Comparison of ENCODE assay signal across 1 cellular context in the genomic region with DNA sequence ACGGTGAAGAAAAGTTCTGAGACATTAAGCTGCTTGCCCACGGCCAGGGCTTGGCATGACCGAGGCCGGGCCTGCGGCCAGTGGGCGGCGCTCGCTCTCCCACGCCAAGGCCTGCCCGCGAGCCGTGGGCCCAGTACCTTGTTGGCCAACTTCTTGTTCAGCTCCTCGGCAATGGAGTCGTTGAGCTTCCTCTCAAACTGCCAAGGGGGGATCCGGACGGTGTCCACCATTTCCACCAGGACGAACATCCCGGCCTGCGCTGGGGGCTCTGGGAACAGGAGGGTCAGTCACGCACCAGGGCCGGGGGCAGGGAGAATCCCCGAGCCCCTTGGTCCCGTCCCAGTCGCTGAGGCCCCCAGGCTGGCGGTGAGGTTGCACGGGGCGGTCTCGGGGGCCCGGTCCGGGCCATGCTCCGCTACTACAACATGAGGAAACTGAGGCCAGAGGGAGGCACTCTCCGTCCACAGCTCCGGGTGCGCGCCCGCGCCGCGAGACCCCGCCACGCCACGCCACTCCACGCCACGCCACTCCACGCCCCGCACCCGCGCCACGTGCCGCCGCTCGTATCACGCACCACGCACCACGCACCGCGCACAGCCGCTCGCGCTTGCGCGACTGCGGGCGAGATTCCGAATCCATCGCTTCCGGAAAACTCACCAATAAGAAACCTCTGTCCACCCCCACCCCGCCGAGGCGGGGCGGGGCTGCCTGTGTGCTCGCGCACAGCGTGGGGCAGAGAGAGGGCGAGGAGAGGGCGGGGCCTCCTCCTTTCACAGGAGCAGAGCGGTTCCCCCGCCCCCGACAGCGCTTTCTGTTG.
TF ChIP-seq lines count a peak whose summit lies in the region.

A gene with protein sequence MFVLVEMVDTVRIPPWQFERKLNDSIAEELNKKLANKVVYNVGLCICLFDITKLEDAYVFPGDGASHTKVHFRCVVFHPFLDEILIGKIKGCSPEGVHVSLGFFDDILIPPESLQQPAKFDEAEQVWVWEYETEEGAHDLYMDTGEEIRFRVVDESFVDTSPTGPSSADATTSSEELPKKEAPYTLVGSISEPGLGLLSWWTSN (minus strand): TSS at position 617 of the 817 bp plus-strand sequence. CDS start 369 bp downstream, at position 248.

TF ChIP-seq in HepG2, 621 proteins besides CTCF, POLR2A, EP300 and RAD21 (continued from another document and continues in another):
- TF ChIP-seq ATF1 (CRISPR knock-in tag; IDR thresholded peaks at IDR 0.05) (no peak), ERF (CRISPR knock-in tag; IDR thresholded peaks at IDR 0.05) (no peak), TAF15 (IDR thresholded peaks at IDR 0.05; ENCODE audit: low read depth, low read length, poor library complexity, severe bottlenecking) (no peak), ZNF136 (CRISPR knock-in tag; IDR thresholded peaks at IDR 0.05; ENCODE audit: low read depth) (no peak), KLF13 (CRISPR knock-in tag; IDR thresholded peaks at IDR 0.05) (no peak), ZNF430 (CRISPR knock-in tag; IDR thresholded peaks at IDR 0.05) (no peak), ZNF441 (CRISPR knock-in tag; IDR thresholded peaks at IDR 0.05; ENCODE audit: borderline replicate concordance) (peak; percentile 57; the same call in 1 of the 2 replicates), ZNF44 (CRISPR knock-in tag; IDR thresholded peaks at IDR 0.05) (no peak), HOXD1 (CRISPR knock-in tag; IDR thresholded peaks at IDR 0.05) (no peak), HMG20B (CRISPR knock-in tag; conservative IDR thresholded peaks at IDR 0.05) (peak; percentile 50; the same call in 1 of the 2 replicates), ZNF879 (CRISPR knock-in tag; IDR thresholded peaks at IDR 0.05) (no peak), ZNF607 (CRISPR knock-in tag; IDR thresholded peaks at IDR 0.05; ENCODE audit: borderline replicate concordance) (no peak), ZNF24 (IDR thresholded peaks at IDR 0.05) (no peak), PITX1 (CRISPR knock-in tag; IDR thresholded peaks at IDR 0.05) (peak; percentile 49; the same call in 1 of the 2 replicates), PPARG (CRISPR knock-in tag; conservative IDR thresholded peaks at IDR 0.05) (0 out of 2 replicates have a peak, but pooled peaks have one; percentile 15), ZNF138 (CRISPR knock-in tag; IDR thresholded peaks at IDR 0.05; ENCODE audit: low read depth) (no peak; the same call in 1 of the 2 replicates), EZH2 (conservative IDR thresholded peaks at IDR 0.05; ENCODE audit: low read depth, low read length) (no peak), SIN3A (IDR thresholded peaks at IDR 0.05; ENCODE audit: borderline replicate concordance, low read depth, low read length) (no peak; the same call in 1 of the 2 replicates), HHEX (CRISPR knock-in tag; IDR thresholded peaks at IDR 0.05) (no peak), ATF7-NPFF (CRISPR knock-in tag; IDR thresholded peaks at IDR 0.05; ENCODE audit: low read depth) (no peak; the same call in 1 of the 2 replicates), SALL2 (CRISPR knock-in tag; IDR thresholded peaks at IDR 0.05) (0 out of 2 replicates have a peak, but pooled peaks have one; percentile 37), ZNF350 (CRISPR knock-in tag; IDR thresholded peaks at IDR 0.05; ENCODE audit: borderline replicate concordance, low read depth) (no peak; the same call in 1 of the 2 replicates)
- TF ChIP-seq, protein P1, sequence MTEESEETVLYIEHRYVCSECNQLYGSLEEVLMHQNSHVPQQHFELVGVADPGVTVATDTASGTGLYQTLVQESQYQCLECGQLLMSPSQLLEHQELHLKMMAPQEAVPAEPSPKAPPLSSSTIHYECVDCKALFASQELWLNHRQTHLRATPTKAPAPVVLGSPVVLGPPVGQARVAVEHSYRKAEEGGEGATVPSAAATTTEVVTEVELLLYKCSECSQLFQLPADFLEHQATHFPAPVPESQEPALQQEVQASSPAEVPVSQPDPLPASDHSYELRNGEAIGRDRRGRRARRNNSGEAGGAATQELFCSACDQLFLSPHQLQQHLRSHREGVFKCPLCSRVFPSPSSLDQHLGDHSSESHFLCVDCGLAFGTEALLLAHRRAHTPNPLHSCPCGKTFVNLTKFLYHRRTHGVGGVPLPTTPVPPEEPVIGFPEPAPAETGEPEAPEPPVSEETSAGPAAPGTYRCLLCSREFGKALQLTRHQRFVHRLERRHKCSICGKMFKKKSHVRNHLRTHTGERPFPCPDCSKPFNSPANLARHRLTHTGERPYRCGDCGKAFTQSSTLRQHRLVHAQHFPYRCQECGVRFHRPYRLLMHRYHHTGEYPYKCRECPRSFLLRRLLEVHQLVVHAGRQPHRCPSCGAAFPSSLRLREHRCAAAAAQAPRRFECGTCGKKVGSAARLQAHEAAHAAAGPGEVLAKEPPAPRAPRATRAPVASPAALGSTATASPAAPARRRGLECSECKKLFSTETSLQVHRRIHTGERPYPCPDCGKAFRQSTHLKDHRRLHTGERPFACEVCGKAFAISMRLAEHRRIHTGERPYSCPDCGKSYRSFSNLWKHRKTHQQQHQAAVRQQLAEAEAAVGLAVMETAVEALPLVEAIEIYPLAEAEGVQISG (CRISPR knock-in tag; IDR thresholded peaks at IDR 0.05): peak; percentile 52; the same call in 1 of the 2 replicates
- TF ChIP-seq, protein P2, sequence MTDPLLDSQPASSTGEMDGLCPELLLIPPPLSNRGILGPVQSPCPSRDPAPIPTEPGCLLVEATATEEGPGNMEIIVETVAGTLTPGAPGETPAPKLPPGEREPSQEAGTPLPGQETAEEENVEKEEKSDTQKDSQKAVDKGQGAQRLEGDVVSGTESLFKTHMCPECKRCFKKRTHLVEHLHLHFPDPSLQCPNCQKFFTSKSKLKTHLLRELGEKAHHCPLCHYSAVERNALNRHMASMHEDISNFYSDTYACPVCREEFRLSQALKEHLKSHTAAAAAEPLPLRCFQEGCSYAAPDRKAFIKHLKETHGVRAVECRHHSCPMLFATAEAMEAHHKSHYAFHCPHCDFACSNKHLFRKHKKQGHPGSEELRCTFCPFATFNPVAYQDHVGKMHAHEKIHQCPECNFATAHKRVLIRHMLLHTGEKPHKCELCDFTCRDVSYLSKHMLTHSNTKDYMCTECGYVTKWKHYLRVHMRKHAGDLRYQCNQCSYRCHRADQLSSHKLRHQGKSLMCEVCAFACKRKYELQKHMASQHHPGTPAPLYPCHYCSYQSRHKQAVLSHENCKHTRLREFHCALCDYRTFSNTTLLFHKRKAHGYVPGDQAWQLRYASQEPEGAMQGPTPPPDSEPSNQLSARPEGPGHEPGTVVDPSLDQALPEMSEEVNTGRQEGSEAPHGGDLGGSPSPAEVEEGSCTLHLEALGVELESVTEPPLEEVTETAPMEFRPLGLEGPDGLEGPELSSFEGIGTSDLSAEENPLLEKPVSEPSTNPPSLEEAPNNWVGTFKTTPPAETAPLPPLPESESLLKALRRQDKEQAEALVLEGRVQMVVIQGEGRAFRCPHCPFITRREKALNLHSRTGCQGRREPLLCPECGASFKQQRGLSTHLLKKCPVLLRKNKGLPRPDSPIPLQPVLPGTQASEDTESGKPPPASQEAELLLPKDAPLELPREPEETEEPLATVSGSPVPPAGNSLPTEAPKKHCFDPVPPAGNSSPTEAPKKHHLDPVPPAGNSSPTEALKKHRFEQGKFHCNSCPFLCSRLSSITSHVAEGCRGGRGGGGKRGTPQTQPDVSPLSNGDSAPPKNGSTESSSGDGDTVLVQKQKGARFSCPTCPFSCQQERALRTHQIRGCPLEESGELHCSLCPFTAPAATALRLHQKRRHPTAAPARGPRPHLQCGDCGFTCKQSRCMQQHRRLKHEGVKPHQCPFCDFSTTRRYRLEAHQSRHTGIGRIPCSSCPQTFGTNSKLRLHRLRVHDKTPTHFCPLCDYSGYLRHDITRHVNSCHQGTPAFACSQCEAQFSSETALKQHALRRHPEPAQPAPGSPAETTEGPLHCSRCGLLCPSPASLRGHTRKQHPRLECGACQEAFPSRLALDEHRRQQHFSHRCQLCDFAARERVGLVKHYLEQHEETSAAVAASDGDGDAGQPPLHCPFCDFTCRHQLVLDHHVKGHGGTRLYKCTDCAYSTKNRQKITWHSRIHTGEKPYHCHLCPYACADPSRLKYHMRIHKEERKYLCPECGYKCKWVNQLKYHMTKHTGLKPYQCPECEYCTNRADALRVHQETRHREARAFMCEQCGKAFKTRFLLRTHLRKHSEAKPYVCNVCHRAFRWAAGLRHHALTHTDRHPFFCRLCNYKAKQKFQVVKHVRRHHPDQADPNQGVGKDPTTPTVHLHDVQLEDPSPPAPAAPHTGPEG (CRISPR knock-in tag; IDR thresholded peaks at IDR 0.05): no peak
- TF ChIP-seq, protein P3, sequence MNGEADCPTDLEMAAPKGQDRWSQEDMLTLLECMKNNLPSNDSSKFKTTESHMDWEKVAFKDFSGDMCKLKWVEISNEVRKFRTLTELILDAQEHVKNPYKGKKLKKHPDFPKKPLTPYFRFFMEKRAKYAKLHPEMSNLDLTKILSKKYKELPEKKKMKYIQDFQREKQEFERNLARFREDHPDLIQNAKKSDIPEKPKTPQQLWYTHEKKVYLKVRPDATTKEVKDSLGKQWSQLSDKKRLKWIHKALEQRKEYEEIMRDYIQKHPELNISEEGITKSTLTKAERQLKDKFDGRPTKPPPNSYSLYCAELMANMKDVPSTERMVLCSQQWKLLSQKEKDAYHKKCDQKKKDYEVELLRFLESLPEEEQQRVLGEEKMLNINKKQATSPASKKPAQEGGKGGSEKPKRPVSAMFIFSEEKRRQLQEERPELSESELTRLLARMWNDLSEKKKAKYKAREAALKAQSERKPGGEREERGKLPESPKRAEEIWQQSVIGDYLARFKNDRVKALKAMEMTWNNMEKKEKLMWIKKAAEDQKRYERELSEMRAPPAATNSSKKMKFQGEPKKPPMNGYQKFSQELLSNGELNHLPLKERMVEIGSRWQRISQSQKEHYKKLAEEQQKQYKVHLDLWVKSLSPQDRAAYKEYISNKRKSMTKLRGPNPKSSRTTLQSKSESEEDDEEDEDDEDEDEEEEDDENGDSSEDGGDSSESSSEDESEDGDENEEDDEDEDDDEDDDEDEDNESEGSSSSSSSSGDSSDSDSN (CRISPR knock-in tag; IDR thresholded peaks at IDR 0.05): peak; percentile 39; the same call in 1 of the 2 replicates
- TF ChIP-seq, protein P4, sequence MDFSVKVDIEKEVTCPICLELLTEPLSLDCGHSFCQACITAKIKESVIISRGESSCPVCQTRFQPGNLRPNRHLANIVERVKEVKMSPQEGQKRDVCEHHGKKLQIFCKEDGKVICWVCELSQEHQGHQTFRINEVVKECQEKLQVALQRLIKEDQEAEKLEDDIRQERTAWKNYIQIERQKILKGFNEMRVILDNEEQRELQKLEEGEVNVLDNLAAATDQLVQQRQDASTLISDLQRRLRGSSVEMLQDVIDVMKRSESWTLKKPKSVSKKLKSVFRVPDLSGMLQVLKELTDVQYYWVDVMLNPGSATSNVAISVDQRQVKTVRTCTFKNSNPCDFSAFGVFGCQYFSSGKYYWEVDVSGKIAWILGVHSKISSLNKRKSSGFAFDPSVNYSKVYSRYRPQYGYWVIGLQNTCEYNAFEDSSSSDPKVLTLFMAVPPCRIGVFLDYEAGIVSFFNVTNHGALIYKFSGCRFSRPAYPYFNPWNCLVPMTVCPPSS (IDR thresholded peaks at IDR 0.05): no peak
- TF ChIP-seq, protein P5, sequence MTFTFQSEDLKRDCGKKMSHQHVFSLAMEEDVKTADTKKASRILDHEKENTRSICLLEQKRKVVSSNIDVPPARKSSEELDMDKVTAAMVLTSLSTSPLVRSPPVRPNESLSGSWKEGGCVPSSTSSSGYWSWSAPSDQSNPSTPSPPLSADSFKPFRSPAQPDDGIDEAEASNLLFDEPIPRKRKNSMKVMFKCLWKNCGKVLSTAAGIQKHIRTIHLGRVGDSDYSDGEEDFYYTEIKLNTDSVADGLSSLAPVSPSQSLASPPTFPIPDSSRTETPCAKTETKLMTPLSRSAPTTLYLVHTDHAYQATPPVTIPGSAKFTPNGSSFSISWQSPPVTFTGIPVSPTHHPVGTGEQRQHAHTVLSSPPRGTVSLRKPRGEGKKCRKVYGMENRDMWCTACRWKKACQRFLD (CRISPR knock-in tag; IDR thresholded peaks at IDR 0.05; ENCODE audit: borderline replicate concordance): no peak
- TF ChIP-seq, protein P6, sequence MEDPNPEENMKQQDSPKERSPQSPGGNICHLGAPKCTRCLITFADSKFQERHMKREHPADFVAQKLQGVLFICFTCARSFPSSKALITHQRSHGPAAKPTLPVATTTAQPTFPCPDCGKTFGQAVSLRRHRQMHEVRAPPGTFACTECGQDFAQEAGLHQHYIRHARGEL (CRISPR knock-in tag; IDR thresholded peaks at IDR 0.05): no peak
- TF ChIP-seq, protein P7, sequence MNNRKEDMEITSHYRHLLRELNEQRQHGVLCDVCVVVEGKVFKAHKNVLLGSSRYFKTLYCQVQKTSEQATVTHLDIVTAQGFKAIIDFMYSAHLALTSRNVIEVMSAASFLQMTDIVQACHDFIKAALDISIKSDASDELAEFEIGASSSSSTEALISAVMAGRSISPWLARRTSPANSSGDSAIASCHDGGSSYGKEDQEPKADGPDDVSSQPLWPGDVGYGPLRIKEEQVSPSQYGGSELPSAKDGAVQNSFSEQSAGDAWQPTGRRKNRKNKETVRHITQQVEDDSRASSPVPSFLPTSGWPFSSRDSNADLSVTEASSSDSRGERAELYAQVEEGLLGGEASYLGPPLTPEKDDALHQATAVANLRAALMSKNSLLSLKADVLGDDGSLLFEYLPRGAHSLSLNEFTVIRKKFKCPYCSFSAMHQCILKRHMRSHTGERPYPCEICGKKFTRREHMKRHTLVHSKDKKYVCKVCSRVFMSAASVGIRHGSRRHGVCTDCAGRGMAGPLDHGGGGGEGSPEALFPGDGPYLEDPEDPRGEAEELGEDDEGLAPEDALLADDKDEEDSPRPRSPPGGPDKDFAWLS (CRISPR knock-in tag; IDR thresholded peaks at IDR 0.05; ENCODE audit: borderline replicate concordance): no peak
- TF ChIP-seq, protein P8, sequence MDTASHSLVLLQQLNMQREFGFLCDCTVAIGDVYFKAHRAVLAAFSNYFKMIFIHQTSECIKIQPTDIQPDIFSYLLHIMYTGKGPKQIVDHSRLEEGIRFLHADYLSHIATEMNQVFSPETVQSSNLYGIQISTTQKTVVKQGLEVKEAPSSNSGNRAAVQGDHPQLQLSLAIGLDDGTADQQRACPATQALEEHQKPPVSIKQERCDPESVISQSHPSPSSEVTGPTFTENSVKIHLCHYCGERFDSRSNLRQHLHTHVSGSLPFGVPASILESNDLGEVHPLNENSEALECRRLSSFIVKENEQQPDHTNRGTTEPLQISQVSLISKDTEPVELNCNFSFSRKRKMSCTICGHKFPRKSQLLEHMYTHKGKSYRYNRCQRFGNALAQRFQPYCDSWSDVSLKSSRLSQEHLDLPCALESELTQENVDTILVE (CRISPR knock-in tag; IDR thresholded peaks at IDR 0.05): no peak
- TF ChIP-seq, protein P9, sequence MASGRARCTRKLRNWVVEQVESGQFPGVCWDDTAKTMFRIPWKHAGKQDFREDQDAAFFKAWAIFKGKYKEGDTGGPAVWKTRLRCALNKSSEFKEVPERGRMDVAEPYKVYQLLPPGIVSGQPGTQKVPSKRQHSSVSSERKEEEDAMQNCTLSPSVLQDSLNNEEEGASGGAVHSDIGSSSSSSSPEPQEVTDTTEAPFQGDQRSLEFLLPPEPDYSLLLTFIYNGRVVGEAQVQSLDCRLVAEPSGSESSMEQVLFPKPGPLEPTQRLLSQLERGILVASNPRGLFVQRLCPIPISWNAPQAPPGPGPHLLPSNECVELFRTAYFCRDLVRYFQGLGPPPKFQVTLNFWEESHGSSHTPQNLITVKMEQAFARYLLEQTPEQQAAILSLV (CRISPR knock-in tag; IDR thresholded peaks at IDR 0.05; ENCODE audit: borderline replicate concordance): no peak; the same call in 1 of the 2 replicates
- TF ChIP-seq, protein P10, sequence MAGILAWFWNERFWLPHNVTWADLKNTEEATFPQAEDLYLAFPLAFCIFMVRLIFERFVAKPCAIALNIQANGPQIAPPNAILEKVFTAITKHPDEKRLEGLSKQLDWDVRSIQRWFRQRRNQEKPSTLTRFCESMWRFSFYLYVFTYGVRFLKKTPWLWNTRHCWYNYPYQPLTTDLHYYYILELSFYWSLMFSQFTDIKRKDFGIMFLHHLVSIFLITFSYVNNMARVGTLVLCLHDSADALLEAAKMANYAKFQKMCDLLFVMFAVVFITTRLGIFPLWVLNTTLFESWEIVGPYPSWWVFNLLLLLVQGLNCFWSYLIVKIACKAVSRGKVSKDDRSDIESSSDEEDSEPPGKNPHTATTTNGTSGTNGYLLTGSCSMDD (CRISPR knock-in tag; IDR thresholded peaks at IDR 0.05): no peak
